19 cellular contexts compared by ENCODE assay signal in the genomic region with DNA sequence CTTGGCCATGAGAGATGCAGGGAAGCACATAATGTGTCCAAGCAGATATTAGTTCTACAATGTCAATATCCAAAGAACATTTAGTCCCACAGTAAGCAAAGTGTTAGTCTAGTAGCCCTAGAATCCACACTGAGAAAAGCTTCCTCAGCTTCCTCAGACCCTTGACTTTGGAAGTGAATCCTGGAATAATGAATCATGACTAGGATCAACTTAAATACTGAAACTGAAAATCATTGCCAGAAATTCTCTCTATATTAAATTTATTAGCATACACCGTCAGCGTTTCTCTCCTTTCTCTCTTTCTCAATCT.
"Had no signal": no experiment of that assay in that cellular context is flagged by ENCODE, and none has a peak within 500 bp of the region (broad histone marks: within the 10 kb centered on the region; RNA-seq: fewer than 3 reads in every experiment).

No MANE protein-coding gene starts in this region.

- H3K27ac ChIP-seq: foreskin keratinocyte, parathyroid adenoma, psoas muscle, spleen, testis, tibial nerve had no signal

- H3K4me3 ChIP-seq: mucosa of descending colon, psoas muscle, spleen, testis, tibial nerve had no signal

- H3K9ac ChIP-seq: parathyroid adenoma had no signal

- H3K9me3 ChIP-seq: mucosa of descending colon, psoas muscle, spleen, testis, tibial nerve had no signal

- H3K36me3 ChIP-seq: spleen, tibial nerve had no signal

- H3K27me3 ChIP-seq: foreskin keratinocyte, spleen, testis, tibial nerve had no signal

- ATAC-seq: foreskin keratinocyte; mucosa of descending colon; naive thymus-derived CD8-positive, alpha-beta T cell; sciatic nerve; stimulated activated memory B cell treated with anti-CD40 and anti-IgM and Interleukin-4, amounts not matched to agents 10 μg/mL and 1 μg/mL and 100 μg/mL, for 72 hours; stimulated activated naive CD8-positive, alpha-beta T cell treated with anti-CD3 and anti-CD28 coated beads, Interleukin-15, amount 100 ng/mL, for 72 hours had no signal

- H3K4me1 ChIP-seq: foreskin keratinocyte, parathyroid adenoma, psoas muscle, testis, tibial nerve had no signal

- DNase-seq: erythroblast; foreskin keratinocyte; head of caudate nucleus; hippocampal formation; left colon; mammary epithelial cell; mucosa of descending colon; naive thymus-derived CD8-positive, alpha-beta T cell; psoas muscle; spleen; stimulated activated CD4-positive, alpha-beta T cell treated with anti-CD3 and anti-CD28 coated beads, Interleukin-15, amount 100 ng/mL, for 24 hours; stimulated activated CD4-positive, alpha-beta T cell treated with anti-CD3 and anti-CD28 coated beads, Interleukin-1b, Interleukin-23, amount 100 ng/mL, for 48 hours; stimulated activated CD4-positive, alpha-beta T cell treated with anti-CD3 and anti-CD28 coated beads, Interleukin-4, amount 100 ng/mL, for 24 hours; stimulated activated naive CD8-positive, alpha-beta T cell treated with anti-CD3 and anti-CD28 coated beads, Interleukin-15, amount 100 ng/mL, for 72 hours; testis had no signal

- H3K79me2 ChIP-seq: parathyroid adenoma had no signal
